ENCODE assay signal across 2 cellular contexts in genomic region chr2:96333708-96334107, GRCh38.
TF ChIP-seq lines count a peak whose summit lies in the region.

No MANE protein-coding gene starts in this region.

TF ChIP-seq in HepG2, 621 proteins besides CTCF, POLR2A, EP300 and RAD21:
- no peak for TF ChIP-seq HNF1A (IDR thresholded peaks at IDR 0.05; ENCODE audit: low read depth)
- no peak for TF ChIP-seq HNF1A (CRISPR knock-in tag; IDR thresholded peaks at IDR 0.05; ENCODE audit: borderline replicate concordance)
- TF ChIP-seq ZNF770 (CRISPR knock-in tag; IDR thresholded peaks at IDR 0.05) = peak; percentile 46; the same call in 1 of the 2 replicates
TF ChIP-seq in HepG2: peak in this region for 1.

TF ChIP-seq in WTC11, 78 proteins besides CTCF, POLR2A, EP300 and RAD21:
- TF ChIP-seq RELA (CRISPR knock-in tag; IDR thresholded peaks at IDR 0.05; ENCODE audit: borderline replicate concordance) (no peak), ZNF138 (CRISPR knock-in tag; conservative IDR thresholded peaks at IDR 0.05) (no peak), ELF4 (CRISPR knock-in tag; IDR thresholded peaks at IDR 0.05; ENCODE audit: low read depth) (no peak), ESRRA (CRISPR knock-in tag; IDR thresholded peaks at IDR 0.05; ENCODE audit: borderline replicate concordance) (no peak), NR3C1 (CRISPR knock-in tag; conservative IDR thresholded peaks at IDR 0.05; ENCODE audit: low read depth) (no peak), E2F5 (CRISPR knock-in tag; IDR thresholded peaks at IDR 0.05) (no peak), JAZF1 (CRISPR knock-in tag; IDR thresholded peaks at IDR 0.05) (no peak), FOXK1 (CRISPR knock-in tag; IDR thresholded peaks at IDR 0.05) (no peak), ZNF423 (CRISPR knock-in tag; IDR thresholded peaks at IDR 0.05) (no peak), SMAD4 (CRISPR knock-in tag; IDR thresholded peaks at IDR 0.05) (no peak), ZNF671 (CRISPR knock-in tag; IDR thresholded peaks at IDR 0.05) (no peak), USF1 (CRISPR knock-in tag; IDR thresholded peaks at IDR 0.05) (no peak), ZNF219 (CRISPR knock-in tag; IDR thresholded peaks at IDR 0.05; ENCODE audit: borderline replicate concordance) (no peak), PREB (CRISPR knock-in tag; IDR thresholded peaks at IDR 0.05; ENCODE audit: borderline replicate concordance) (no peak)
TF ChIP-seq in WTC11: peak in this region for 0.
